In genomic region chr12:108842364-108842763, GRCh38 we compare ENCODE assay signal across 20 cellular contexts. TPM values are rescaled to one million over a fixed set of nuclear protein-coding genes. Genes with fewer than 3 reads are reported as not detected.
DNase-seq lines count a peak whose midpoint lies in the region; ATAC-seq, FAIRE-seq and TF ChIP-seq lines count a peak whose summit lies in the region.
"Had no signal": no experiment of that assay in that cellular context is flagged by ENCODE, and none has a peak within 500 bp of the region (broad histone marks: within the 10 kb centered on the region; RNA-seq: fewer than 3 reads in every experiment).

No MANE protein-coding gene starts in this region.

- FAIRE-seq in astrocyte (lab: Jason Lieb, UNC) = no peak
- FAIRE-seq: GM12891, islet of Langerhans had no signal

- ATAC-seq in Right ventricle myocardium inferior (no peak), left lobe of liver (peak; percentile 11), HG03159 (IDR thresholded peaks at IDR 0.05; ENCODE audit: unreplicated experiment) (no peak)

- WGBS in thymus = 92% methylated on average over 6 of the region's 6 CpGs

- H3K36me3 Mint-ChIP-seq in astrocyte (ENCODE audit: low read depth, unreplicated experiment) = peaks cover 41% of the 10 kb centered on the region

- H4K20me1 ChIP-seq in astrocyte (ENCODE audit: insufficient read depth, low read length) = peaks cover 12% of the 10 kb centered on the region

- H3K4me1 ChIP-seq in cardiac muscle cell (ENCODE audit: low read depth) (peaks cover 30% of the 10 kb centered on the region), astrocyte (ENCODE audit: insufficient read depth, low read length) (peaks cover 41% of the 10 kb centered on the region), thymus (ENCODE audit: control insufficient read depth, insufficient read depth, low read length) (peaks cover 6% of the 10 kb centered on the region)

- peak overlapping the region; percentile 58 for H3K27ac Mint-ChIP-seq in astrocyte (ENCODE audit: unreplicated experiment)
- H3K27ac Mint-ChIP-seq: activated naive CD4-positive, alpha-beta T cell treated with anti-CD3 and anti-CD28 coated beads for 36 hours had no signal

- H3K79me2 ChIP-seq in astrocyte (ENCODE audit: insufficient read depth, low read length) = peaks cover 83% of the 10 kb centered on the region

- H3K9me3 Mint-ChIP-seq in astrocyte (ENCODE audit: unreplicated experiment) = no peaks in the 10 kb centered on the region
- H3K9me3 Mint-ChIP-seq: activated naive CD4-positive, alpha-beta T cell treated with anti-CD3 and anti-CD28 coated beads for 36 hours had no signal

- H3K4me3 ChIP-seq in cardiac muscle cell (no peak overlapping the region), astrocyte (ENCODE audit: insufficient read depth, low read depth, low read length) (no peak overlapping the region), thymus (ENCODE audit: low read length) (no peak overlapping the region), dorsolateral prefrontal cortex (no peak overlapping the region)
- H3K4me3 ChIP-seq: ovary had no signal

- TF ChIP-seq CTCF in cardiac muscle cell (IDR thresholded peaks at IDR 0.05; ENCODE audit: low read depth, low read length) (no peak), astrocyte (IDR thresholded peaks at IDR 0.05; ENCODE audit: insufficient read depth, low read depth, low read length) (no peak), dorsolateral prefrontal cortex (IDR thresholded peaks at IDR 0.05 in 54 of 56, conservative IDR thresholded peaks at IDR 0.05 in 2 of 56; ENCODE audit: low read depth in 1 of 56, partially characterized antibody in 56 of 56) (no peak)

- peaks cover 4% of the 10 kb centered on the region for H3K36me3 ChIP-seq in cardiac muscle cell
- H3K36me3 ChIP-seq in astrocyte (ENCODE audit: insufficient read depth, low read length) = peaks cover 41% of the 10 kb centered on the region
- peaks cover 9% of the 10 kb centered on the region for H3K36me3 ChIP-seq in thymus (ENCODE audit: control insufficient read depth, insufficient read depth)
- H3K36me3 ChIP-seq: ovary had no signal

- H3K4me2 ChIP-seq in astrocyte (ENCODE audit: low read length) = no peak overlapping the region
- H3K4me2 ChIP-seq: KMS-11 had no signal

- no peaks in the 10 kb centered on the region for H3K9me3 ChIP-seq in cardiac muscle cell (ENCODE audit: low read depth)
- H3K9me3 ChIP-seq in astrocyte (ENCODE audit: insufficient read depth, low read depth, low read length) = no peaks in the 10 kb centered on the region
- H3K9me3 ChIP-seq in thymus (ENCODE audit: control insufficient read depth) = no peaks in the 10 kb centered on the region
- H3K9me3 ChIP-seq: ovary had no signal

- H3K9ac ChIP-seq in astrocyte (ENCODE audit: low read length) = no peak overlapping the region
- H3K9ac ChIP-seq: KMS-11 had no signal

- H3K27me3 ChIP-seq in cardiac muscle cell (no peaks in the 10 kb centered on the region), astrocyte (ENCODE audit: insufficient read depth, low read length) (no peaks in the 10 kb centered on the region), thymus (ENCODE audit: control insufficient read depth, insufficient read depth) (no peaks in the 10 kb centered on the region), dorsolateral prefrontal cortex (no peaks in the 10 kb centered on the region)
- H3K27me3 ChIP-seq: ovary had no signal

- intact Hi-C loops in Right ventricle myocardium inferior (cut with DNase I) = no loop called here
- intact Hi-C loops in dorsolateral prefrontal cortex (cut with DNase I) = loop anchor here in 1 of 2 donors (10.0 kb wide), 1 partner anchor 182 kb away; the partner anchor contains the start of gene SVOP

- DNase-seq in cardiac muscle cell (ENCODE audit: low read depth in 1 of 2, low spot score in 1 of 2) (no peak), Right ventricle myocardium inferior (ENCODE audit: missing footprints) (no peak), astrocyte (ENCODE audit: low read depth) (no peak), left lobe of liver (ENCODE audit: low spot score) (no peak), dorsolateral prefrontal cortex (no peak), SHP77 treated with DMSO at 0.1 percent for 48 hours (lab: John Stamatoyannopoulos, UW) (no peak)
- DNase-seq: ACHN; activated naive CD4-positive, alpha-beta T cell treated with anti-CD3 and anti-CD28 coated beads for 36 hours; NCI-H1417; NCI-H2227 treated with DMSO at 0.1 percent for 48 hours; ovary; stimulated activated CD4-positive, alpha-beta T cell treated with anti-CD3 and anti-CD28 coated beads, Interleukin-12 subunit alpha, Interleukin-12 subunit beta, amount 100 ng/mL, for 4 hours had no signal

- no peak overlapping the region for H3K4me3 Mint-ChIP-seq in astrocyte (ENCODE audit: unreplicated experiment)
- H3K4me3 Mint-ChIP-seq: activated naive CD4-positive, alpha-beta T cell treated with anti-CD3 and anti-CD28 coated beads for 36 hours had no signal

- no peaks in the 10 kb centered on the region for H3K27me3 Mint-ChIP-seq in astrocyte (ENCODE audit: low read depth, unreplicated experiment)

- H3K4me1 Mint-ChIP-seq in astrocyte (ENCODE audit: low read depth, unreplicated experiment) = peaks cover 42% of the 10 kb centered on the region

- H3K27ac ChIP-seq in cardiac muscle cell (peak overlapping the region; percentile 45), astrocyte (ENCODE audit: low read depth, low read length) (no peak overlapping the region), thymus (ENCODE audit: low read depth) (peak overlapping the region; percentile 31), dorsolateral prefrontal cortex (peak overlapping the region in 23 of 59 donors; percentile 0 to 84 (median 36))
- H3K27ac ChIP-seq: KMS-11, ovary had no signal

- no peak overlapping the region for H2AFZ ChIP-seq in astrocyte (ENCODE audit: low read depth, low read length)

RNA-seq across cellular contexts. Expression of gene SSH1, which starts 15.0 kb away (rescaled TPM):
- total RNA-seq in cardiac muscle cell (15.9 and 26.1 TPM in 2 replicates), Right ventricle myocardium inferior (30.1 TPM), astrocyte (64.6 and 75.9 TPM in 2 replicates), left lobe of liver (18.9 TPM), dorsolateral prefrontal cortex (10 to 100 TPM; 28.6 to 59.1 (median 46.8) TPM)
- polyA plus RNA-seq in cardiac muscle cell (17.7 and 19.1 TPM in 2 replicates), thymus (5.1 TPM)

RNA-seq across cellular contexts. Expression of gene DAO, which starts 37.5 kb away (rescaled TPM):
- total RNA-seq in cardiac muscle cell = not detected in 2 replicates
- polyA plus RNA-seq in cardiac muscle cell = 0.72 TPM in 1 of 2 replicates, not detected in the other
- not detected for total RNA-seq in Right ventricle myocardium inferior
- not detected in 2 replicates for total RNA-seq in astrocyte
- 65.3 TPM for total RNA-seq in left lobe of liver
- 0.07 TPM for polyA plus RNA-seq in thymus
- 1 to 10 TPM in 18 of 120 experiments, under 1 TPM in 33, not detected in 69; 0.23 to 6.0 (median 0.83) TPM for total RNA-seq in dorsolateral prefrontal cortex
- total RNA-seq: activated CD8-positive, alpha-beta memory T cell treated with anti-CD3 and anti-CD28 coated beads for 36 hours; activated naive CD4-positive, alpha-beta T cell treated with anti-CD3 and anti-CD28 coated beads for 36 hours; mononuclear cell; ovary; subcutaneous adipose tissue had no signal
- polyA plus RNA-seq: ovary had no signal
